ENCODE assay signal across 8 cellular contexts in genomic region chr6:101226677-101227135, GRCh38.
DNase-seq lines count a peak whose midpoint lies in the region; ATAC-seq, FAIRE-seq and TF ChIP-seq lines count a peak whose summit lies in the region.

No MANE protein-coding gene starts in this region.

- no peaks in the 10 kb centered on the region for H3K36me3 ChIP-seq in neural progenitor cell
- H3K36me3 ChIP-seq in pancreas: no peaks in the 10 kb centered on the region

- H3K9me3 ChIP-seq in neural progenitor cell (ENCODE audit: low read depth): no peaks in the 10 kb centered on the region
- no peaks in the 10 kb centered on the region for H3K9me3 ChIP-seq in pancreas

- no peak overlapping the region for H3K9ac ChIP-seq in neural progenitor cell

- peak; percentile 69 for TF ChIP-seq CTCF in neural progenitor cell (IDR thresholded peaks at IDR 0.05)
- TF ChIP-seq CTCF in pancreas (IDR thresholded peaks at IDR 0.05): no peak

- no peaks in the 10 kb centered on the region for H3K36me3 Mint-ChIP-seq in activated naive CD8-positive, alpha-beta T cell treated with anti-CD3 and anti-CD28 coated beads, Interleukin-2, amount 50 U/mL, for 24 hours (ENCODE audit: low read depth)
- H3K36me3 Mint-ChIP-seq in neural progenitor cell: no peaks in the 10 kb centered on the region

- H3K27me3 Mint-ChIP-seq in activated naive CD8-positive, alpha-beta T cell treated with anti-CD3 and anti-CD28 coated beads, Interleukin-2, amount 50 U/mL, for 24 hours: no peaks in the 10 kb centered on the region
- H3K27me3 Mint-ChIP-seq in neural progenitor cell (ENCODE audit: insufficient read depth, low read depth): peaks cover 2% of the 10 kb centered on the region

- H3K27ac ChIP-seq in neural progenitor cell: no peak overlapping the region
- no peak overlapping the region for H3K27ac ChIP-seq in pancreas

- H2AFZ ChIP-seq in neural progenitor cell (replicated peaks): no peak overlapping the region

- ATAC-seq in activated naive CD8-positive, alpha-beta T cell treated with anti-CD3 and anti-CD28 coated beads, Interleukin-2, amount 50 U/mL, for 24 hours: no peak
- ATAC-seq in pancreas (no peak), HG03460 (IDR thresholded peaks at IDR 0.05; ENCODE audit: unreplicated experiment) (no peak)

- H3K9me3 Mint-ChIP-seq in activated naive CD8-positive, alpha-beta T cell treated with anti-CD3 and anti-CD28 coated beads, Interleukin-2, amount 50 U/mL, for 24 hours: peaks cover 4% of the 10 kb centered on the region
- H3K9me3 Mint-ChIP-seq in neural progenitor cell: no peaks in the 10 kb centered on the region

- FAIRE-seq in pancreas (lab: Jason Lieb, UNC): no peak

- H3K4me3 ChIP-seq in Jurkat, Clone E6-1 (ENCODE audit: low read length): no peak overlapping the region
- H3K4me3 ChIP-seq in neural progenitor cell (no peak overlapping the region), pancreas (no peak overlapping the region)

- no peaks in the 10 kb centered on the region for H3K79me2 ChIP-seq in neural progenitor cell (ENCODE audit: low read depth)

- H3K4me1 Mint-ChIP-seq in activated naive CD8-positive, alpha-beta T cell treated with anti-CD3 and anti-CD28 coated beads, Interleukin-2, amount 50 U/mL, for 24 hours: no peaks in the 10 kb centered on the region
- peaks cover 5% of the 10 kb centered on the region for H3K4me1 Mint-ChIP-seq in neural progenitor cell

- intact Hi-C loops in pancreas (cut with DNase I): no loop called here

- DNase-seq in NCI-H1417 (lab: John Stamatoyannopoulos, UW) (peak in 2 of 3 experiments; percentile 0 to 19), NCI-H1417 treated with DMSO at 0.1 percent for 48 hours (lab: John Stamatoyannopoulos, UW) (no peak), neural progenitor cell (ENCODE audit: low spot score) (peak; percentile 72), pancreas (no peak)
- DNase-seq in Jurkat, Clone E6-1 (ENCODE audit: low read depth, low spot score): peak; percentile 20
- peak; percentile 16 for DNase-seq in activated naive CD8-positive, alpha-beta T cell treated with anti-CD3 and anti-CD28 coated beads, Interleukin-2, amount 50 U/mL, for 24 hours
- DNase-seq in effector CD4-positive, alpha-beta T cell: no peak

- no peaks in the 10 kb centered on the region for H3F3A ChIP-seq in neural progenitor cell (ENCODE audit: low read depth)

- H3K4me3 Mint-ChIP-seq in activated naive CD8-positive, alpha-beta T cell treated with anti-CD3 and anti-CD28 coated beads, Interleukin-2, amount 50 U/mL, for 24 hours: no peak overlapping the region
- no peak overlapping the region for H3K4me3 Mint-ChIP-seq in neural progenitor cell

- H3K27me3 ChIP-seq in neural progenitor cell: no peaks in the 10 kb centered on the region
- no peaks in the 10 kb centered on the region for H3K27me3 ChIP-seq in pancreas

- H3K4me1 ChIP-seq in neural progenitor cell: no peaks in the 10 kb centered on the region
- H3K4me1 ChIP-seq in pancreas: no peaks in the 10 kb centered on the region

- H4K20me1 ChIP-seq in neural progenitor cell (ENCODE audit: low read depth): no peaks in the 10 kb centered on the region

- no peak overlapping the region for H3K27ac Mint-ChIP-seq in activated naive CD8-positive, alpha-beta T cell treated with anti-CD3 and anti-CD28 coated beads, Interleukin-2, amount 50 U/mL, for 24 hours
- no peak overlapping the region for H3K27ac Mint-ChIP-seq in neural progenitor cell

- WGBS in pancreas, 2 donors: 53 to 55% methylated on average over 12 of the region's 12 CpGs

- no peak overlapping the region for H3K4me2 ChIP-seq in neural progenitor cell

Comparison
In these comparisons a context has a peak if more than half of its experiments do, and no peak if none do; other contexts are left out.
1. DNase-seq: peak in NCI-H1417 (2 of 3), Jurkat, Clone E6-1 (single experiment), activated naive CD8-positive, alpha-beta T cell treated with anti-CD3 and anti-CD28 coated beads, Interleukin-2, amount 50 U/mL, for 24 hours (single experiment) and neural progenitor cell (single experiment); none in NCI-H1417 treated with DMSO at 0.1 percent for 48 hours (single experiment), pancreas (0 of 6) and effector CD4-positive, alpha-beta T cell (single experiment).